9 cellular contexts compared by ENCODE assay signal in the genomic region with DNA sequence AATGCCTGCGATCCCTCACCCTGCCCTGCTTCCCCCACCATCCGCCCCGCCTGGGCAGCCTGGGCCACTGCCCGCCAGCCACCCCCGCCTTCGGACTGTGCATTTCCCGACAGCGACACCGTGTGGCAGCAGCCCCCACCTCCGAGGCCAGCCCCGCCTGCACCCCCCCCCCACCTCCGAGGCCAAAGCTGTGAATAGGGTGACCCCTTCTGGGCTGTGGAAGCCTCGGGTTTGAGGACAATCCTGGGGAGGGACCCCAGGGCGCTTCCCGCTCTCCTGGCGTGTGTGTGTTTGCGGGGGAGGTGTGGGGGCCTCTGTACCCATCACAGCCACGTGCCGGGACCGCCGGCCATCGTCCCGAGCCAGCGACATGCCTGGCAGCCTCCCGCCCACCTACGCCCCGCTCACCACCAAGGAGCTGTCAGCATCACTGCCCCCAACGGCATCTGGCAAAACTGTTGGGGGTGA. TPM values are rescaled to one million over a fixed set of nuclear protein-coding genes. Genes with fewer than 3 reads are reported as not detected.
A peak's percentile ranks its signal among the peaks of the same experiment; 100 is the strongest.
DNase-seq lines count a peak whose midpoint lies in the region; ATAC-seq and TF ChIP-seq lines count a peak whose summit lies in the region.
"Had no signal": no experiment of that assay in that cellular context is flagged by ENCODE, and none has a peak within 500 bp of the region (broad histone marks: within the 10 kb centered on the region; RNA-seq: fewer than 3 reads in every experiment).

No MANE protein-coding gene starts in this region.

- H3K79me1 ChIP-seq in trophoblast cell (ENCODE audit: low read length) = no peaks in the 10 kb centered on the region

- H2AK5ac ChIP-seq in trophoblast cell (ENCODE audit: low read length) = peak overlapping the region; percentile 11

- H3K27me3 ChIP-seq in KMS-11 (ENCODE audit: insufficient read depth, low read depth) (no peaks in the 10 kb centered on the region), SU-DHL-6 (ENCODE audit: low read length) (no peaks in the 10 kb centered on the region), trophoblast cell (ENCODE audit: insufficient read depth, low read length) (no peaks in the 10 kb centered on the region), thoracic aorta (replicated peaks; ENCODE audit: insufficient read depth) (no peaks in the 10 kb centered on the region)

- no peak overlapping the region for H4K12ac ChIP-seq in trophoblast cell (ENCODE audit: low read depth, low read length)

- peak overlapping the region; percentile 21; the same call in 1 of the 2 replicates for H3K4me2 ChIP-seq in KMS-11
- no peak overlapping the region for H3K4me2 ChIP-seq in SU-DHL-6 (ENCODE audit: low read depth, low read length, poor library complexity, severe bottlenecking)
- H3K4me2 ChIP-seq in trophoblast cell (ENCODE audit: low read length) = no peak overlapping the region

- H3K4me3 ChIP-seq in KMS-11 (IDR thresholded peaks at IDR 0.05; ENCODE audit: insufficient read depth, low read depth, low read length) (no peak overlapping the region), SU-DHL-6 (ENCODE audit: insufficient read depth, low read length, poor library complexity, severe bottlenecking) (no peak overlapping the region), trophoblast cell (ENCODE audit: low read depth, low read length) (no peak overlapping the region), thoracic aorta (no peak overlapping the region)

- H3K36me3 ChIP-seq in KMS-11 (ENCODE audit: insufficient read depth) = no peaks in the 10 kb centered on the region
- H3K36me3 ChIP-seq in SU-DHL-6 (ENCODE audit: low read length) = no peaks in the 10 kb centered on the region
- H3K36me3 ChIP-seq in trophoblast cell (ENCODE audit: control insufficient read depth in 1 of 2, insufficient read depth in 2 of 2, low read length in 2 of 2) = no peaks in the 10 kb centered on the region
- peaks cover 9% of the 10 kb centered on the region for H3K36me3 ChIP-seq in thoracic aorta

- H2BK120ac ChIP-seq in trophoblast cell (ENCODE audit: insufficient read depth, low read length, poor library complexity) = no peak overlapping the region

- peak; percentile 83 for DNase-seq in activated naive CD8-positive, alpha-beta T cell treated with anti-CD3 and anti-CD28 coated beads for 36 hours
- DNase-seq in glutamatergic neuron = peak; percentile 94
- peak; percentile 72 to 83 for DNase-seq in trophoblast cell
- DNase-seq in thoracic aorta (ENCODE audit: low spot score) = peak; percentile 83

- H4K20me1 ChIP-seq in KMS-11 (ENCODE audit: insufficient read depth) (no peaks in the 10 kb centered on the region), SU-DHL-6 (ENCODE audit: low read depth, low read length) (no peaks in the 10 kb centered on the region)

- H2BK12ac ChIP-seq in trophoblast cell (ENCODE audit: low read length) = no peak overlapping the region

- H3F3A ChIP-seq in SU-DHL-6 (ENCODE audit: insufficient read depth) = no peaks in the 10 kb centered on the region

- no peak overlapping the region for H3K23ac ChIP-seq in trophoblast cell (ENCODE audit: low read length)

- no peak overlapping the region for H3K4ac ChIP-seq in trophoblast cell (ENCODE audit: low read depth, low read length)

- H3K27ac ChIP-seq in KMS-11 (no peak overlapping the region), SU-DHL-6 (ENCODE audit: low read depth, low read length) (no peak overlapping the region), trophoblast cell (ENCODE audit: low read depth, low read length) (no peak overlapping the region), thoracic aorta (peak overlapping the region; percentile 37 to 92)

- no peaks in the 10 kb centered on the region for H3K36me3 Mint-ChIP-seq in activated naive CD8-positive, alpha-beta T cell treated with anti-CD3 and anti-CD28 coated beads for 36 hours
- no peaks in the 10 kb centered on the region for H3K36me3 Mint-ChIP-seq in glutamatergic neuron (ENCODE audit: unreplicated experiment)

- peak; percentile 73 for TF ChIP-seq CTCF in GM12872 (IDR thresholded peaks at IDR 0.05; ENCODE audit: insufficient read depth, low read depth, low read length)
- TF ChIP-seq CTCF in KMS-11 (conservative IDR thresholded peaks at IDR 0.05; ENCODE audit: low read depth, low read length) = peak; percentile 90
- TF ChIP-seq CTCF in SU-DHL-6 (IDR thresholded peaks at IDR 0.05; ENCODE audit: insufficient read depth, low read length, poor library complexity, severe bottlenecking) = peak; percentile 95
- peak; percentile 78 for TF ChIP-seq CTCF in glutamatergic neuron (IDR thresholded peaks at IDR 0.05; ENCODE audit: partially characterized antibody, unreplicated experiment)
- TF ChIP-seq CTCF in thoracic aorta (IDR thresholded peaks at IDR 0.05) = peak; percentile 93

- peaks cover 3% of the 10 kb centered on the region for H3K4me1 Mint-ChIP-seq in activated naive CD8-positive, alpha-beta T cell treated with anti-CD3 and anti-CD28 coated beads for 36 hours
- no peaks in the 10 kb centered on the region for H3K4me1 Mint-ChIP-seq in glutamatergic neuron (ENCODE audit: low read depth, unreplicated experiment)

- H2AFZ ChIP-seq in KMS-11 (ENCODE audit: low read depth) = peak overlapping the region; percentile 22; the same call in 1 of the 2 replicates
- H2AFZ ChIP-seq in SU-DHL-6 (ENCODE audit: low read depth, low read length, severe bottlenecking) = no peak overlapping the region
- H2AFZ ChIP-seq in trophoblast cell (ENCODE audit: insufficient read depth, low read length, poor library complexity) = no peak overlapping the region

- no peak overlapping the region for H4K8ac ChIP-seq in trophoblast cell (ENCODE audit: low read depth, low read length)

- no peak overlapping the region for H3K9ac ChIP-seq in KMS-11
- no peak overlapping the region for H3K9ac ChIP-seq in SU-DHL-6 (ENCODE audit: low read length)
- H3K9ac ChIP-seq in trophoblast cell (ENCODE audit: low read length) = no peak overlapping the region

- no peaks in the 10 kb centered on the region for H3K9me3 Mint-ChIP-seq in activated naive CD8-positive, alpha-beta T cell treated with anti-CD3 and anti-CD28 coated beads for 36 hours
- H3K9me3 Mint-ChIP-seq in glutamatergic neuron (ENCODE audit: unreplicated experiment) = no peaks in the 10 kb centered on the region
- H3K9me3 Mint-ChIP-seq: stimulated activated naive CD8-positive, alpha-beta T cell treated with anti-CD3 and anti-CD28 coated beads, Interleukin-15, Interleukin-2, amounts not matched to agents 100 ng/mL and 50 ng/mL, for 24 hours had no signal

- H3K9me2 ChIP-seq in SU-DHL-6 (replicated peaks; ENCODE audit: insufficient read depth, low read length) = no peaks in the 10 kb centered on the region

- H2BK5ac ChIP-seq in trophoblast cell (ENCODE audit: low read depth, low read length, poor library complexity) = no peak overlapping the region

- ATAC-seq in thoracic aorta (ENCODE audit: insufficient number of reproducible peaks, low FRiP score, low read depth) (peak; percentile 47), GM18861 (IDR thresholded peaks at IDR 0.05; ENCODE audit: unreplicated experiment) (no peak)

- no peak overlapping the region for H3K14ac ChIP-seq in trophoblast cell (ENCODE audit: low read length)

- H3K9me3 ChIP-seq in SU-DHL-6 (ENCODE audit: insufficient read depth, low read length) (no peaks in the 10 kb centered on the region), trophoblast cell (ENCODE audit: insufficient read depth, low read depth, low read length) (peaks cover 2% of the 10 kb centered on the region), thoracic aorta (no peaks in the 10 kb centered on the region)

- no peaks in the 10 kb centered on the region for H3K27me3 Mint-ChIP-seq in activated naive CD8-positive, alpha-beta T cell treated with anti-CD3 and anti-CD28 coated beads for 36 hours
- peaks cover 3% of the 10 kb centered on the region for H3K27me3 Mint-ChIP-seq in glutamatergic neuron (ENCODE audit: unreplicated experiment)
- H3K27me3 Mint-ChIP-seq: stimulated activated naive CD8-positive, alpha-beta T cell treated with anti-CD3 and anti-CD28 coated beads, Interleukin-15, Interleukin-2, amounts not matched to agents 100 ng/mL and 50 ng/mL, for 24 hours had no signal

- no peak overlapping the region for H3K18ac ChIP-seq in trophoblast cell (ENCODE audit: low read length)

- H3K27ac Mint-ChIP-seq in activated naive CD8-positive, alpha-beta T cell treated with anti-CD3 and anti-CD28 coated beads for 36 hours = no peak overlapping the region
- H3K27ac Mint-ChIP-seq in glutamatergic neuron (ENCODE audit: unreplicated experiment) = no peak overlapping the region
- H3K27ac Mint-ChIP-seq: stimulated activated naive CD8-positive, alpha-beta T cell treated with anti-CD3 and anti-CD28 coated beads, Interleukin-15, Interleukin-2, amounts not matched to agents 100 ng/mL and 50 ng/mL, for 24 hours had no signal

- no peaks in the 10 kb centered on the region for H3K4me1 ChIP-seq in KMS-11 (ENCODE audit: low read depth, poor library complexity, severe bottlenecking)
- no peaks in the 10 kb centered on the region for H3K4me1 ChIP-seq in trophoblast cell (ENCODE audit: control insufficient read depth in 1 of 2, insufficient read depth in 2 of 2, low read length in 2 of 2)
- H3K4me1 ChIP-seq in thoracic aorta (ENCODE audit: control insufficient read depth in 1 of 2, low read depth in 2 of 2) = peaks cover 18 to 47% of the 10 kb centered on the region in 2 donors

- WGBS in trophoblast cell (ENCODE audit: extremely low coverage, insufficient coverage, insufficient read length) = no CpG with 5 or more reads among the region's 28 CpGs

- H3K79me2 ChIP-seq in KMS-11 (ENCODE audit: insufficient read depth, low read depth) = no peaks in the 10 kb centered on the region
- no peaks in the 10 kb centered on the region for H3K79me2 ChIP-seq in SU-DHL-6 (ENCODE audit: insufficient read depth, low read length)
- no peaks in the 10 kb centered on the region for H3K79me2 ChIP-seq in trophoblast cell (ENCODE audit: control insufficient read depth, insufficient read depth, low read length, poor library complexity)

- no peak overlapping the region for H3K4me3 Mint-ChIP-seq in activated naive CD8-positive, alpha-beta T cell treated with anti-CD3 and anti-CD28 coated beads for 36 hours
- H3K4me3 Mint-ChIP-seq in glutamatergic neuron (ENCODE audit: unreplicated experiment) = no peak overlapping the region
- H3K4me3 Mint-ChIP-seq: stimulated activated naive CD8-positive, alpha-beta T cell treated with anti-CD3 and anti-CD28 coated beads, Interleukin-15, Interleukin-2, amounts not matched to agents 100 ng/mL and 50 ng/mL, for 24 hours had no signal

- no peak overlapping the region for H4K91ac ChIP-seq in trophoblast cell (ENCODE audit: low read depth, low read length)

RNA-seq across cellular contexts. Expression of a gene that starts 33.8 kb away (rescaled TPM):
- 1 to 10 TPM; 6.0 to 6.4 TPM for total RNA-seq in activated naive CD8-positive, alpha-beta T cell treated with anti-CD3 and anti-CD28 coated beads for 36 hours
- total RNA-seq in glutamatergic neuron (ENCODE audit: unreplicated experiment) (1.8 TPM), thoracic aorta (10 to 100 TPM; 21.9 to 67.8 TPM)
- polyA plus RNA-seq in trophoblast cell (2013) = 5.1 and 5.5 TPM in 2 replicates

Comparison
In these comparisons a context has a peak if more than half of its experiments do, and no peak if none do; other contexts are left out.
1. H3K27ac ChIP-seq: peak in thoracic aorta (2 of 2); none in KMS-11 (single experiment), SU-DHL-6 (single experiment) and trophoblast cell (single experiment).
2. Peak in every context shown above with its lines, with median percentiles within 50 percentile points of each other: CTCF ChIP-seq and DNase-seq.